9 cellular contexts compared by ENCODE assay signal in genomic region chr17:18261659-18262058, GRCh38. TPM values are rescaled to one million over a fixed set of nuclear protein-coding genes. Genes with fewer than 3 reads are reported as not detected.
DNase-seq lines count a peak whose midpoint lies in the region; ATAC-seq, FAIRE-seq and TF ChIP-seq lines count a peak whose summit lies in the region.
"Had no signal": no experiment of that assay in that cellular context is flagged by ENCODE, and none has a peak within 500 bp of the region (broad histone marks: within the 10 kb centered on the region; RNA-seq: fewer than 3 reads in every experiment).

No MANE protein-coding gene starts in this region.

- peaks cover 40% of the 10 kb centered on the region for H3K4me1 ChIP-seq in CD8-positive, alpha-beta memory T cell (ENCODE audit: insufficient read depth, low read length)
- peaks cover 32% of the 10 kb centered on the region for H3K4me1 ChIP-seq in PC-9 (replicated peaks; ENCODE audit: insufficient read depth)
- peaks cover 22 to 39% (median 31%) of the 10 kb centered on the region in 3 donors for H3K4me1 ChIP-seq in pancreas

- no peaks in the 10 kb centered on the region for H3K9me3 Mint-ChIP-seq in CD8-positive, alpha-beta memory T cell

- peak overlapping the region; percentile 98 for H3K4me2 ChIP-seq in PC-9

- peaks cover 40% of the 10 kb centered on the region for H3K79me2 ChIP-seq in PC-9 (ENCODE audit: low read depth)

- 57 to 65% methylated on average over 3 of the region's 3 CpGs for WGBS in pancreas, 2 donors

- H3K4me3 Mint-ChIP-seq in CD8-positive, alpha-beta memory T cell = peak overlapping the region; percentile 80 to 97 (median 84)

- H3K27me3 ChIP-seq in CD8-positive, alpha-beta memory T cell (ENCODE audit: insufficient read depth, low read length, poor library complexity, severe bottlenecking) = no peaks in the 10 kb centered on the region
- H3K27me3 ChIP-seq in PC-9 (ENCODE audit: insufficient read depth, low read depth) (no peaks in the 10 kb centered on the region), pancreas (no peaks in the 10 kb centered on the region)

- H3K9me3 ChIP-seq in CD8-positive, alpha-beta memory T cell (ENCODE audit: low read length) = no peaks in the 10 kb centered on the region
- H3K9me3 ChIP-seq in PC-9 (ENCODE audit: insufficient read depth, low read depth) (no peaks in the 10 kb centered on the region), pancreas (no peaks in the 10 kb centered on the region)

- H3K4me3 ChIP-seq in CD8-positive, alpha-beta memory T cell (ENCODE audit: low read length) = peak overlapping the region; percentile 89
- H3K4me3 ChIP-seq in PC-9 (peak overlapping the region; percentile 84), epithelial cell of esophagus (ENCODE audit: low read length) (peak overlapping the region; percentile 95), pancreas (peak overlapping the region in 3 of 4 donors; percentile 81 to 91 (median 81))

- no peaks in the 10 kb centered on the region for H3K27me3 Mint-ChIP-seq in CD8-positive, alpha-beta memory T cell

- DNase-seq in CD8-positive, alpha-beta memory T cell = no peak
- DNase-seq in PC-9 (no peak), epithelial cell of esophagus (ENCODE audit: low read depth) (no peak), pancreas (no peak), pons (ENCODE audit: low spot score) (no peak), NCI-H2227 treated with DMSO at 0.1 percent for 48 hours (lab: John Stamatoyannopoulos, UW) (no peak)
- DNase-seq in stimulated activated CD4-positive, alpha-beta T cell treated with anti-CD3 and anti-CD28 coated beads, Interleukin-4, amount 100 ng/mL, for 1 hour = no peak
- DNase-seq: NCI-H1694 had no signal

- H3K4me1 Mint-ChIP-seq in CD8-positive, alpha-beta memory T cell = peaks cover 30 to 56% (median 32%) of the 10 kb centered on the region in 3 donors

- no TSS peak for BruUV-seq in PC-9 (replicated peaks; lab: Mats Ljungman, UMichigan)

- H3K9me2 ChIP-seq in PC-9 (ENCODE audit: insufficient read depth) = no peaks in the 10 kb centered on the region

- H3F3A ChIP-seq in PC-9 (ENCODE audit: insufficient read depth, low read depth) = peaks cover 48% of the 10 kb centered on the region

- peak overlapping the region; percentile 78 to 93 (median 84) for H3K27ac Mint-ChIP-seq in CD8-positive, alpha-beta memory T cell

- H3K36me3 Mint-ChIP-seq in CD8-positive, alpha-beta memory T cell = peaks cover 0 to 36% (median 3%) of the 10 kb centered on the region in 3 donors

- H3K27ac ChIP-seq in CD8-positive, alpha-beta memory T cell (ENCODE audit: low read depth, low read length) = peak overlapping the region; percentile 86
- H3K27ac ChIP-seq in PC-9 (peak overlapping the region; percentile 96), pancreas (peak overlapping the region; percentile 90 to 96 (median 92))

- TF ChIP-seq CTCF in PC-9 (conservative IDR thresholded peaks at IDR 0.05) (no peak), epithelial cell of esophagus (IDR thresholded peaks at IDR 0.05; ENCODE audit: insufficient read depth, low read depth, low read length, missing control alignments) (no peak), pancreas (IDR thresholded peaks at IDR 0.05) (no peak)

- intact Hi-C loops in PC-9 (cut with micrococcal nuclease; ENCODE audit: unreplicated experiment) = no loop called here
- intact Hi-C loops in pancreas (cut with DNase I) = no loop called here

- FAIRE-seq in pancreas (lab: Jason Lieb, UNC) = no peak

- ATAC-seq in pancreas (no peak), GM18511 (IDR thresholded peaks at IDR 0.05; ENCODE audit: unreplicated experiment) (no peak)

- CTCF ChIA-PET in CD8-positive, alpha-beta memory T cell (lab: Charles Lee) = interaction anchor here (1.0 kb wide), 1 partner anchor 21 kb away, joined by 3 read pairs; no protein-coding TSS in a partner anchor
- CTCF ChIA-PET in PC-9 (lab: Charles Lee) = no interaction called here

- peaks cover 13% of the 10 kb centered on the region for H3K36me3 ChIP-seq in CD8-positive, alpha-beta memory T cell (ENCODE audit: insufficient read depth, low read length)
- H3K36me3 ChIP-seq in PC-9 (ENCODE audit: low read depth) = no peaks in the 10 kb centered on the region
- H3K36me3 ChIP-seq in pancreas = peaks cover 0 to 27% (median 12%) of the 10 kb centered on the region in 3 donors

- peaks cover 20% of the 10 kb centered on the region for H4K20me1 ChIP-seq in PC-9 (ENCODE audit: insufficient read depth)

- H2AFZ ChIP-seq in PC-9 = no peak overlapping the region

- POLR2A ChIA-PET in CD8-positive, alpha-beta memory T cell (lab: Charles Lee) = interaction anchor here (1.3 to 1.6 kb wide), 2 partner anchors 77 to 101 kb away, joined by 4 to 6 read pairs; partner anchors contain the start of gene SHMT1
- POLR2A ChIA-PET in PC-9 (lab: Charles Lee; ENCODE audit: unreplicated experiment) = interaction anchor here (0.6 to 1.0 kb wide), 3 partner anchors 14 to 423 kb away, joined by 3 to 9 read pairs (median 4); no protein-coding TSS in a partner anchor

RNA-seq across cellular contexts. Expression of gene MIEF2, which starts 1.2 kb away (rescaled TPM):
- 1 to 10 TPM; 5.5 to 5.6 TPM for total RNA-seq in CD8-positive, alpha-beta memory T cell
- 14.1 TPM for polyA plus RNA-seq in CD8-positive, alpha-beta memory T cell
- total RNA-seq in PC-9 (2021) = 29.6 and 33.0 TPM in 2 replicates
- total RNA-seq in pancreas = 10 to 100 TPM in 2 of 6 donors, 1 to 10 TPM in 4; 7.1 to 11.1 (median 9.2) TPM
- 1 to 10 TPM; 5.8 to 9.3 TPM for polyA plus RNA-seq in pancreas

RNA-seq across cellular contexts. Expression of gene FLII, which starts 3.1 kb away (rescaled TPM):
- total RNA-seq in CD8-positive, alpha-beta memory T cell = 100 to 1,000 TPM; 278 to 299 TPM
- polyA plus RNA-seq in CD8-positive, alpha-beta memory T cell = 216 TPM
- total RNA-seq in PC-9 (2021) = 430 and 434 TPM in 2 replicates
- 100 to 1,000 TPM; 142 to 203 (median 162) TPM for total RNA-seq in pancreas
- polyA plus RNA-seq in pancreas = 100 to 1,000 TPM; 254 to 282 TPM

RNA-seq across cellular contexts. Expression of gene LLGL1, which starts 36.2 kb away (rescaled TPM):
- total RNA-seq in CD8-positive, alpha-beta memory T cell = 10 to 100 TPM; 24.3 to 26.3 TPM
- 1.5 TPM for polyA plus RNA-seq in CD8-positive, alpha-beta memory T cell
- total RNA-seq in PC-9 (2021) (44.9 and 57.6 TPM in 2 replicates), pancreas (1 to 10 TPM; 3.4 to 8.4 (median 4.5) TPM)
- 1 to 10 TPM; 6.3 to 7.3 TPM for polyA plus RNA-seq in pancreas

RNA-seq across cellular contexts. Expression of gene TOP3A, which starts 53.1 kb away (rescaled TPM):
- 10 to 100 TPM; 69.7 to 72.8 TPM for total RNA-seq in CD8-positive, alpha-beta memory T cell
- polyA plus RNA-seq in CD8-positive, alpha-beta memory T cell = 21.7 TPM
- total RNA-seq in PC-9 (2021) (51.2 and 52.2 TPM in 2 replicates), pancreas (10 to 100 TPM in 4 of 6 donors, 1 to 10 TPM in 2; 9.4 to 16.5 (median 11.0) TPM)
- polyA plus RNA-seq in pancreas = 10 to 100 TPM; 16.6 to 18.7 TPM

RNA-seq across cellular contexts. Expression of gene SMCR8, which starts 53.4 kb away (rescaled TPM):
- total RNA-seq in CD8-positive, alpha-beta memory T cell = 10 to 100 TPM; 26.7 to 26.9 TPM
- polyA plus RNA-seq in CD8-positive, alpha-beta memory T cell = 4.9 TPM
- total RNA-seq in PC-9 (2021) = 19.5 and 23.8 TPM in 2 replicates
- 10 to 100 TPM in 1 of 6 donors, 1 to 10 TPM in 5; 4.3 to 11.5 (median 6.3) TPM for total RNA-seq in pancreas
- 1 to 10 TPM; 2.7 to 3.8 TPM for polyA plus RNA-seq in pancreas
